In genomic region chr17:65931246-65932149, GRCh38 we compare ENCODE assay signal across 26 cellular contexts.
DNase-seq lines count a peak whose midpoint lies in the region; ATAC-seq, FAIRE-seq and TF ChIP-seq lines count a peak whose summit lies in the region.
"Had no signal": no experiment of that assay in that cellular context is flagged by ENCODE, and none has a peak within 500 bp of the region (broad histone marks: within the 10 kb centered on the region; RNA-seq: fewer than 3 reads in every experiment).

No MANE protein-coding gene starts in this region.

- H4K20me1 ChIP-seq in BLaER1 (no peaks in the 10 kb centered on the region), HepG2 (ENCODE audit: insufficient read depth, low read length) (no peaks in the 10 kb centered on the region)

- 90% methylated on average over 3 of the region's 3 CpGs for WGBS in mesenchymal stem cell
- 45% methylated on average over 3 of the region's 3 CpGs for WGBS in HepG2 (ENCODE audit: low lambda C conversion rate)

- BruUV-seq in HepG2 (replicated peaks; lab: Mats Ljungman, UMichigan) (no TSS peak), Caco-2 (replicated peaks; lab: Mats Ljungman, UMichigan) (no TSS peak)

- in situ Hi-C loops in KBM-7 (cut with MboI; ENCODE audit: low pct_unique_long_range_greater_than_20kb, low sequenced_read_pairs) (no loop called here), HepG2 (cut with HindIII; ENCODE audit: extremely low pct_ligation_motif_present, low pct_unique_long_range_greater_than_20kb) (no loop called here)

- H3K9me3 Mint-ChIP-seq in Caco-2 (ENCODE audit: unreplicated experiment) = peaks cover 30% of the 10 kb centered on the region

- H3K4me2 ChIP-seq in BLaER1 (peak overlapping the region; percentile 65), mesenchymal stem cell (ENCODE audit: low read length, poor library complexity, severe bottlenecking) (no peak overlapping the region), HepG2 (ENCODE audit: low read depth, low read length) (no peak overlapping the region)

- no peak overlapping the region for H3K4ac ChIP-seq in mesenchymal stem cell (ENCODE audit: low read depth in 1 of 2, low read length in 2 of 2)

- H3K9ac ChIP-seq in BLaER1 (no peak overlapping the region), mesenchymal stem cell (ENCODE audit: low read length) (no peak overlapping the region), HepG2 (ENCODE audit: insufficient read depth, low read depth, low read length) (no peak overlapping the region)

- H2BK120ac ChIP-seq in mesenchymal stem cell (ENCODE audit: low read depth, low read length) = no peak overlapping the region

- TF ChIP-seq EP300 in HepG2 (IDR thresholded peaks at IDR 0.05; ENCODE audit: low read depth in 2 of 2, low read length in 2 of 2) = no peak
- no peak for TF ChIP-seq EP300 in HepG2 (CRISPR knock-in tag; IDR thresholded peaks at IDR 0.05; ENCODE audit: borderline replicate concordance)

- H3K4me1 ChIP-seq in BLaER1 (peaks cover 17% of the 10 kb centered on the region), mesenchymal stem cell (ENCODE audit: control insufficient read depth, insufficient read depth, low read depth, low read length) (no peaks in the 10 kb centered on the region), HepG2 (ENCODE audit: insufficient read depth, low read length) (no peaks in the 10 kb centered on the region), Caco-2 (no peaks in the 10 kb centered on the region)
- H3K4me1 ChIP-seq: breast epithelium, sigmoid colon had no signal

- no peak overlapping the region for H2BK5ac ChIP-seq in mesenchymal stem cell (ENCODE audit: low read depth, low read length, poor library complexity, severe bottlenecking)

- H3K27me3 Mint-ChIP-seq in Caco-2 (ENCODE audit: insufficient read depth, unreplicated experiment) = no peaks in the 10 kb centered on the region
- H3K27me3 Mint-ChIP-seq: dendritic cell treated with granulocyte-macrophage colony-stimulating factor and Interleukin-4, amounts not matched to agents 40 ng/mL and 50 ng/mL, for 4 days; stimulated activated naive B cell treated with anti-CD40 and anti-IgM and Interleukin-4, amounts not matched to agents 10 μg/mL and 1 μg/mL and 100 μg/mL, for 72 hours had no signal

- FAIRE-seq in HepG2 (lab: Jason Lieb, UNC) = no peak
- FAIRE-seq: keratinocyte, TTC549 had no signal

- no peak overlapping the region for H3K4me3 ChIP-seq in BLaER1
- H3K4me3 ChIP-seq in MG63 = no peak overlapping the region
- H3K4me3 ChIP-seq in fibroblast of mammary gland (ENCODE audit: control insufficient read depth, low read depth, low read length) = no peak overlapping the region
- H3K4me3 ChIP-seq in mesenchymal stem cell (ENCODE audit: insufficient read depth in 1 of 2, low read depth in 1 of 2, low read length in 2 of 2) = no peak overlapping the region
- H3K4me3 ChIP-seq in HepG2 (replicated peaks in 1 of 3; ENCODE audit: insufficient read depth in 1 of 3, low read depth in 2 of 3, low read length in 3 of 3) = no peak overlapping the region
- H3K4me3 ChIP-seq in Caco-2 (ENCODE audit: low read depth, low read length) = no peak overlapping the region
- H3K4me3 ChIP-seq: breast epithelium, ovary, sigmoid colon, thoracic aorta had no signal

- DNase-seq in MG63 (peak; percentile 56), fibroblast of mammary gland (ENCODE audit: low read depth) (peak; percentile 51), kidney tubule cell (ENCODE audit: low spot score) (peak; percentile 46), mesenchymal stem cell (no peak), KBM-7 (no peak), HepG2 (ENCODE audit: low spot score) (no peak), Caco-2 (no peak)
- DNase-seq: activated CD4-positive, alpha-beta T cell treated with anti-CD3 and anti-CD28 coated beads, Interleukin-2, amount 10 ng/mL, durations not matched to agents 24 days and 14 days; activated naive CD8-positive, alpha-beta T cell treated with anti-CD3 and anti-CD28 coated beads, Interleukin-2, amount 50 U/mL, for 24 hours; CD4-positive, alpha-beta T cell; foreskin fibroblast; HCEC 1CT; naive thymus-derived CD8-positive, alpha-beta T cell; NCI-H1436; NCI-H524; ovary; sigmoid colon; stimulated activated CD4-positive, alpha-beta T cell treated with anti-CD3 and anti-CD28 coated beads, Interleukin-1b, Interleukin-23, amount 100 ng/mL, for 48 hours; stimulated activated naive B cell treated with anti-CD40 and anti-IgM and Interleukin-4, amounts not matched to agents 10 μg/mL and 1 μg/mL and 100 μg/mL, for 72 hours had no signal

- H4K91ac ChIP-seq in mesenchymal stem cell (ENCODE audit: low read length) = no peak overlapping the region

- H3K18ac ChIP-seq in mesenchymal stem cell (ENCODE audit: low read depth in 1 of 2, low read length in 2 of 2) = no peak overlapping the region

- CTCF ChIA-PET in HepG2 (lab: Yijun Ruan, JAX; ENCODE audit: low intra/inter-chr PET ratio, low total read pairs) = no interaction called here
- CTCF ChIA-PET in Caco-2 (lab: Charles Lee) = no interaction called here

- POLR2A ChIA-PET in HepG2 (lab: Yijun Ruan, JAX) (no interaction called here), Caco-2 (lab: Charles Lee) (no interaction called here)

- H3K4me1 Mint-ChIP-seq in Caco-2 (ENCODE audit: low read depth, unreplicated experiment) = no peaks in the 10 kb centered on the region
- H3K4me1 Mint-ChIP-seq: activated CD4-positive, alpha-beta T cell treated with anti-CD3 and anti-CD28 coated beads, Interleukin-2, amount 10 ng/mL, durations not matched to agents 24 days and 14 days; activated naive CD8-positive, alpha-beta T cell treated with anti-CD3 and anti-CD28 coated beads, Interleukin-2, amount 50 U/mL, for 24 hours had no signal

- no peak for ATAC-seq in HepG2
- ATAC-seq: activated naive CD8-positive, alpha-beta T cell treated with anti-CD3 and anti-CD28 coated beads, Interleukin-2, amount 50 U/mL, for 24 hours; naive thymus-derived CD8-positive, alpha-beta T cell had no signal

- no peak overlapping the region for H3K23ac ChIP-seq in mesenchymal stem cell (ENCODE audit: low read length in 2 of 2)

- no peak overlapping the region for H3K27ac Mint-ChIP-seq in Caco-2 (ENCODE audit: unreplicated experiment)
- H3K27ac Mint-ChIP-seq: activated CD4-positive, alpha-beta T cell treated with anti-CD3 and anti-CD28 coated beads, Interleukin-2, amount 10 ng/mL, durations not matched to agents 24 days and 14 days; activated naive CD8-positive, alpha-beta T cell treated with anti-CD3 and anti-CD28 coated beads, Interleukin-2, amount 50 U/mL, for 24 hours; activated T-helper 2 cell treated with anti-CD3 and anti-CD28 coated beads, Interferon-gamma antibody, Interleukin-2, Interleukin-4, amounts not matched to agents 10 μg/mL and 5 μg/mL and 100 μg/mL, durations not matched to agents 14 hours and 24 hours and 36 hours; CD4-positive, alpha-beta T cell; dendritic cell treated with granulocyte-macrophage colony-stimulating factor and Interleukin-4, amounts not matched to agents 40 ng/mL and 50 ng/mL, for 4 days; naive thymus-derived CD8-positive, alpha-beta T cell; stimulated activated naive B cell treated with anti-CD40 and anti-IgM and Interleukin-4, amounts not matched to agents 10 μg/mL and 1 μg/mL and 100 μg/mL, for 72 hours had no signal

- no peak for TF ChIP-seq POLR2A in HepG2 (IDR thresholded peaks at IDR 0.05; ENCODE audit: insufficient read depth in 1 of 2, low read depth in 2 of 2, low read length in 2 of 2)

- no peak overlapping the region for H2AK5ac ChIP-seq in mesenchymal stem cell (ENCODE audit: low read length, severe bottlenecking)

- no peak overlapping the region for H2BK12ac ChIP-seq in mesenchymal stem cell (ENCODE audit: low read length in 2 of 2)

- H4K8ac ChIP-seq in mesenchymal stem cell (ENCODE audit: low read length) = no peak overlapping the region

- H3K36me3 ChIP-seq in BLaER1 (peaks cover 6% of the 10 kb centered on the region; the same call in 1 of the 2 replicates), MG63 (no peaks in the 10 kb centered on the region), mesenchymal stem cell (ENCODE audit: control insufficient read depth in 1 of 2, insufficient read depth in 2 of 2, low read depth in 1 of 2, low read length in 2 of 2) (peaks cover under 1 to 4% of the 10 kb centered on the region in 2 experiments), HepG2 (replicated peaks in 1 of 2; ENCODE audit: control insufficient read depth in 1 of 2, insufficient read depth in 2 of 2, low read length in 2 of 2) (no peaks in the 10 kb centered on the region), Caco-2 (ENCODE audit: control insufficient read depth, insufficient read depth, low read length) (no peaks in the 10 kb centered on the region)
- H3K36me3 ChIP-seq: breast epithelium, ovary, thoracic aorta had no signal

- H3K9me3 ChIP-seq in BLaER1 = peaks cover 12% of the 10 kb centered on the region
- H3K9me3 ChIP-seq in MG63 = peaks cover 9% of the 10 kb centered on the region
- H3K9me3 ChIP-seq in mesenchymal stem cell (ENCODE audit: control insufficient read depth, low read length) = peaks cover 22% of the 10 kb centered on the region
- H3K9me3 ChIP-seq in HepG2 (ENCODE audit: low read length) = peaks cover 8% of the 10 kb centered on the region; the same call in 1 of the 2 replicates
- H3K9me3 ChIP-seq in Caco-2 = peaks cover 6% of the 10 kb centered on the region; the same call in 1 of the 2 replicates
- H3K9me3 ChIP-seq: ovary, sigmoid colon, thoracic aorta had no signal

- no peak for TF ChIP-seq RAD21 in HepG2 (CRISPR knock-in tag; IDR thresholded peaks at IDR 0.05)

- H3K14ac ChIP-seq in mesenchymal stem cell (ENCODE audit: low read length in 2 of 2) = no peak overlapping the region

- H2BK15ac ChIP-seq in mesenchymal stem cell (ENCODE audit: low read depth, poor library complexity, severe bottlenecking) = no peak overlapping the region

- H3K4me3 Mint-ChIP-seq in Caco-2 (ENCODE audit: unreplicated experiment) = no peak overlapping the region
- H3K4me3 Mint-ChIP-seq: activated CD4-positive, alpha-beta T cell treated with anti-CD3 and anti-CD28 coated beads, Interleukin-2, amount 10 ng/mL, durations not matched to agents 24 days and 14 days; activated naive CD8-positive, alpha-beta T cell treated with anti-CD3 and anti-CD28 coated beads, Interleukin-2, amount 50 U/mL, for 24 hours; CD4-positive, alpha-beta T cell; dendritic cell treated with granulocyte-macrophage colony-stimulating factor and Interleukin-4, amounts not matched to agents 40 ng/mL and 50 ng/mL, for 4 days; naive thymus-derived CD8-positive, alpha-beta T cell; stimulated activated naive B cell treated with anti-CD40 and anti-IgM and Interleukin-4, amounts not matched to agents 10 μg/mL and 1 μg/mL and 100 μg/mL, for 72 hours had no signal

- H3K79me1 ChIP-seq in mesenchymal stem cell (replicated peaks; ENCODE audit: low read length, poor library complexity, severe bottlenecking) = no peaks in the 10 kb centered on the region

- no peaks in the 10 kb centered on the region for H3K79me2 ChIP-seq in HepG2 (ENCODE audit: insufficient read depth, low read length)

- H3K27me3 ChIP-seq in BLaER1 = no peaks in the 10 kb centered on the region
- H3K27me3 ChIP-seq in MG63 = no peaks in the 10 kb centered on the region
- H3K27me3 ChIP-seq in mesenchymal stem cell (ENCODE audit: control insufficient read depth in 1 of 2, insufficient read depth in 1 of 2, low read length in 2 of 2) = no peaks in the 10 kb centered on the region
- no peaks in the 10 kb centered on the region for H3K27me3 ChIP-seq in HepG2 (ENCODE audit: control insufficient read depth in 1 of 2, insufficient read depth in 2 of 2, low read length in 2 of 2)
- H3K27me3 ChIP-seq in Caco-2 (replicated peaks; ENCODE audit: control insufficient read depth, insufficient read depth, low read length) = no peaks in the 10 kb centered on the region
- H3K27me3 ChIP-seq: breast epithelium, ovary, sigmoid colon had no signal

- no peak overlapping the region for H3K27ac ChIP-seq in BLaER1
- no peak overlapping the region for H3K27ac ChIP-seq in mesenchymal stem cell (ENCODE audit: low read length, poor library complexity, severe bottlenecking)
- H3K27ac ChIP-seq in HepG2 (ENCODE audit: extremely low read length, insufficient read depth, low read length) = no peak overlapping the region
- H3K27ac ChIP-seq: breast epithelium, ovary, sigmoid colon, thoracic aorta had no signal

- TF ChIP-seq CTCF in fibroblast of mammary gland (conservative IDR thresholded peaks at IDR 0.05; ENCODE audit: control insufficient read depth, insufficient read depth, low read depth, low read length) = no peak
- no peak for TF ChIP-seq CTCF in HepG2 (CRISPR knock-in tag; IDR thresholded peaks at IDR 0.05)
- TF ChIP-seq CTCF in Caco-2 (IDR thresholded peaks at IDR 0.05; ENCODE audit: insufficient read depth in 1 of 2, low read depth in 1 of 2, low read length in 1 of 2, severe bottlenecking in 1 of 2, unreplicated experiment in 1 of 2) = no peak

- H2AFZ ChIP-seq in mesenchymal stem cell (ENCODE audit: low read depth, low read length) (no peak overlapping the region), HepG2 (ENCODE audit: low read length) (no peak overlapping the region)

- intact Hi-C loops in HepG2 (cut with micrococcal nuclease; ENCODE audit: unreplicated experiment) = no loop called here
- intact Hi-C loops in Caco-2 (cut with micrococcal nuclease; ENCODE audit: unreplicated experiment) = no loop called here

- no peaks in the 10 kb centered on the region for H3K36me3 Mint-ChIP-seq in Caco-2 (ENCODE audit: insufficient read depth, unreplicated experiment)

Comparison
In these comparisons a context has a peak if more than half of its experiments do, and no peak if none do; other contexts are left out.
1. DNase-seq: peak in MG63 (single experiment), fibroblast of mammary gland (single experiment) and kidney tubule cell (single experiment); none in mesenchymal stem cell (single experiment), KBM-7 (single experiment), HepG2 (single experiment) and Caco-2 (0 of 2).